In genomic region chr12:82687020-82687951, GRCh38 we compare ENCODE assay signal across 8 cellular contexts. TPM values are rescaled to one million over a fixed set of nuclear protein-coding genes. Genes with fewer than 3 reads are reported as not detected.
DNase-seq lines count a peak whose midpoint lies in the region; ATAC-seq and TF ChIP-seq lines count a peak whose summit lies in the region.

No MANE protein-coding gene starts in this region.

- in situ Hi-C loops in GM13977 (cut with MboI; ENCODE audit: low pct_unique_long_range_greater_than_20kb, low sequenced_read_pairs, unreplicated experiment) = loop anchor here (25.0 kb wide), 1 partner anchor 1125 kb away; no protein-coding TSS in a partner anchor

- no peaks in the 10 kb centered on the region for H3K36me3 ChIP-seq in body of pancreas (replicated peaks in 1 of 2; ENCODE audit: insufficient read depth in 1 of 2, low read depth in 2 of 2)

- TF ChIP-seq CTCF in GM13977 (IDR thresholded peaks at IDR 0.05; ENCODE audit: extremely low read depth, insufficient read depth, missing control alignments) = no peak
- no peak; the same call in 1 of the 2 replicates for TF ChIP-seq CTCF in HFFc6 (IDR thresholded peaks at IDR 0.05)
- TF ChIP-seq CTCF in body of pancreas (IDR thresholded peaks at IDR 0.05) = peak in 1 of 7 experiments; percentile 22

- no peaks in the 10 kb centered on the region for H3K36me3 Mint-ChIP-seq in HFFc6 (ENCODE audit: low read depth)

- peaks cover 13% of the 10 kb centered on the region for H3K4me1 Mint-ChIP-seq in HFFc6 (ENCODE audit: low read depth)

- DNase-seq in GM13977 (ENCODE audit: low spot score) = peak; percentile 47
- peak; percentile 2 for DNase-seq in HFFc6
- peak; percentile 14 for DNase-seq in NCI-H1092 (lab: John Stamatoyannopoulos, UW)
- DNase-seq in T1000 (lab: John Stamatoyannopoulos, UW) = peak; percentile 42
- DNase-seq in body of pancreas = peak; percentile 74 to 82 (median 78)
- DNase-seq in iris pigment epithelial cell (ENCODE audit: low read depth) = peak; percentile 54
- DNase-seq in stimulated activated CD4-positive, alpha-beta T cell treated with anti-CD3 and anti-CD28 coated beads, Interleukin-12 subunit alpha, Interleukin-12 subunit beta, amount 100 ng/mL, for 48 hours (ENCODE audit: low read depth in 2 of 3, low spot score in 1 of 3) = peak; percentile 15 to 59 (median 21)
- DNase-seq in ecto neural progenitor cell (ENCODE audit: low spot score) = no peak

- peak; percentile 18 to 71 (median 58) for TF ChIP-seq POLR2A in body of pancreas (IDR thresholded peaks at IDR 0.05)

- H3K27ac Mint-ChIP-seq in HFFc6 = no peak overlapping the region

- H3K27ac ChIP-seq in body of pancreas = peak overlapping the region; percentile 92 to 98 (median 96)

- no peaks in the 10 kb centered on the region for H3K9me3 ChIP-seq in body of pancreas

- no peaks in the 10 kb centered on the region for H3K9me3 Mint-ChIP-seq in HFFc6

- peaks cover 32% of the 10 kb centered on the region for H3K4me1 ChIP-seq in body of pancreas

- peaks cover 2% of the 10 kb centered on the region; the same call in 1 of the 2 replicates for H3K27me3 Mint-ChIP-seq in HFFc6 (ENCODE audit: insufficient read depth)

- intact Hi-C loops in body of pancreas (cut with DNase I) = no loop called here

- H3K4me3 Mint-ChIP-seq in HFFc6 = peak overlapping the region; percentile 93

- no peaks in the 10 kb centered on the region for H3K27me3 ChIP-seq in body of pancreas

- WGBS in body of pancreas, 2 donors = 0% methylated on average over 71 of the region's 74 CpGs

- ATAC-seq in body of pancreas = peak; percentile 54

- H3K4me3 ChIP-seq in body of pancreas = peak overlapping the region; percentile 64 to 89

RNA-seq across cellular contexts. Expression of gene TMTC2, which starts 0.6 kb away (rescaled TPM):
- 1 to 10 TPM in 4 of 6 experiments, under 1 TPM in 2; 0.75 to 3.2 (median 1.1) TPM for total RNA-seq in HFFc6 (2021; fragmentation: NEBNext Ultra II Directional; extraction: Animal tissue kit (Norgen Biotek cat#: 25700))
- total RNA-seq in body of pancreas = 10 to 100 TPM; 10.4 to 20.1 TPM
